In genomic region chr22:41800348-41801146, GRCh38 we compare ENCODE assay signal across 8 cellular contexts. TPM values are rescaled to one million over a fixed set of nuclear protein-coding genes. Genes with fewer than 3 reads are reported as not detected.
A peak's percentile ranks its signal among the peaks of the same experiment; 100 is the strongest.
DNase-seq lines count a peak whose midpoint lies in the region; ATAC-seq and TF ChIP-seq lines count a peak whose summit lies in the region.

Gene CCDC134, plus strand, starts transcription at chr22:41800679. Its CDS starts 8,212 bp downstream, at chr22:41808891.

- peak within 1 kb of the TSS; percentile 97 for H3K27ac Mint-ChIP-seq in activated B cell treated with CpG ODN at 0.5 μM for 24 hours

- no peaks in the 10 kb centered on the region for H3K9me3 ChIP-seq in spleen

- peak within 1 kb of the TSS; percentile 95 to 98 for H3K4me3 ChIP-seq in cardiac fibroblast (replicated peaks in 1 of 2; ENCODE audit: low read depth in 2 of 2, low read length in 2 of 2)
- H3K4me3 ChIP-seq in spleen: peak within 1 kb of the TSS; percentile 55 to 93 (median 84)

- H3K27ac ChIP-seq in spleen: peak within 1 kb of the TSS; percentile 85 to 98 (median 94)

- H3K4me3 Mint-ChIP-seq in activated B cell treated with CpG ODN at 0.5 μM for 24 hours: peak within 1 kb of the TSS; percentile 98

- TF ChIP-seq CTCF in activated B cell treated with CpG ODN at 0.5 μM for 24 hours (IDR thresholded peaks at IDR 0.05) (no peak), cardiac fibroblast (IDR thresholded peaks at IDR 0.05; ENCODE audit: low read depth, low read length) (no peak), spleen (IDR thresholded peaks at IDR 0.05 in 8 of 11, conservative IDR thresholded peaks at IDR 0.05 in 3 of 11) (peak in 2 of 11 experiments; percentile 7 to 17)

- peaks cover 34% of the 10 kb centered on the region for H3K4me1 Mint-ChIP-seq in activated B cell treated with CpG ODN at 0.5 μM for 24 hours

- peaks cover 5 to 52% (median 23%) of the 10 kb centered on the region in 6 donors for H3K4me1 ChIP-seq in spleen

- peaks cover 0 to 5% (median 0%) of the 10 kb centered on the region in 6 donors for H3K36me3 ChIP-seq in spleen

- WGBS in spleen, 5 donors: 0 to 1% (median 0%) methylated on average over 12 to 52 of the region's 52 CpGs

- no peaks in the 10 kb centered on the region for H3K27me3 Mint-ChIP-seq in activated B cell treated with CpG ODN at 0.5 μM for 24 hours

- peak; percentile 30 to 75 (median 53) for TF ChIP-seq POLR2A in spleen (IDR thresholded peaks at IDR 0.05)

- ATAC-seq in GM18868 (IDR thresholded peaks at IDR 0.05; ENCODE audit: unreplicated experiment) (peak; percentile 89), HG03108 (IDR thresholded peaks at IDR 0.05; ENCODE audit: unreplicated experiment) (peak; percentile 88), activated B cell treated with CpG ODN at 0.5 μM for 24 hours (ENCODE audit: low read depth) (peak; percentile 98)

- no peaks in the 10 kb centered on the region for H3K9me3 Mint-ChIP-seq in activated B cell treated with CpG ODN at 0.5 μM for 24 hours

- CTCF ChIA-PET in activated B cell treated with CpG ODN at 0.5 μM for 24 hours (lab: Charles Lee): interaction anchor here (0.6 to 3.0 kb wide), 9 partner anchors 18 to 140 kb away, joined by 3 to 32 read pairs (median 3); partner anchors contain the start of genes MEI1 and SREBF2

- peaks cover 7% of the 10 kb centered on the region for H3K36me3 Mint-ChIP-seq in activated B cell treated with CpG ODN at 0.5 μM for 24 hours (ENCODE audit: low read depth)

- in situ Hi-C loops in ACHN (cut with HindIII; ENCODE audit: low pct_ligation_motif_present, low pct_unique_long_range_greater_than_20kb, low sequenced_read_pairs): no loop called here

- no peaks in the 10 kb centered on the region for H3K27me3 ChIP-seq in spleen (replicated peaks in 1 of 7)

- intact Hi-C loops in activated B cell treated with CpG ODN at 0.5 μM for 24 hours (cut with micrococcal nuclease) (loop anchor here (1.0 to 10.0 kb wide), 4 partner anchors 19 to 284 kb away; no protein-coding TSS in a partner anchor), spleen (cut with DNase I; ENCODE audit: low total_unique reads) (no loop called here)

- POLR2A ChIA-PET in activated B cell treated with CpG ODN at 0.5 μM for 24 hours (lab: Charles Lee): interaction anchor here (0.6 to 4.0 kb wide), 45 partner anchors 8 to 944 kb away, joined by 3 to 175 read pairs (median 5); partner anchors contain the start of genes CENPM, DESI1, MEI1 and NDUFA6

- DNase-seq in ACHN (peak; percentile 84), NCI-H345 treated with DMSO at 0.1 percent for 48 hours (lab: John Stamatoyannopoulos, UW; ENCODE audit: unreplicated experiment) (peak; percentile 59), activated B cell treated with CpG ODN at 0.5 μM for 24 hours (peak; percentile 88), cardiac fibroblast (ENCODE audit: low read depth in 2 of 2) (peak; percentile 72 to 86), inferior parietal cortex (ENCODE audit: extremely low spot score) (peak; percentile 87), spleen (peak; percentile 98)

RNA-seq across cellular contexts. Expression of gene CCDC134, which starts in this region (rescaled TPM):
- 9.2 and 13.2 TPM in 2 replicates for total RNA-seq in activated B cell treated with CpG ODN at 0.5 μM for 24 hours
- total RNA-seq in spleen: 10 to 100 TPM in 3 of 7 donors, 1 to 10 TPM in 4; 8.9 to 11.8 (median 10.0) TPM
- polyA plus RNA-seq in spleen: 1 to 10 TPM in 2 of 3 donors, under 1 TPM in 1; 0.54 to 2.4 (median 1.2) TPM

Comparison
In these comparisons a context has a peak if more than half of its experiments do, and no peak if none do; other contexts are left out.
1. Peak in every context shown above with its lines: DNase-seq, ATAC-seq, H3K4me3 ChIP-seq and H3K27ac ChIP-seq.